In genomic region chr6:3036861-3037469, GRCh38 we compare ENCODE assay signal across 1 cellular context.
A peak's percentile ranks its signal among the peaks of the same experiment; 100 is the strongest.
TF ChIP-seq lines count a peak whose summit lies in the region.

No MANE protein-coding gene starts in this region.

TF ChIP-seq in HepG2, 621 proteins besides CTCF, POLR2A, EP300 and RAD21:
- TF ChIP-seq ZZZ3 (CRISPR knock-in tag; IDR thresholded peaks at IDR 0.05; ENCODE audit: borderline replicate concordance) (no peak), HCFC1 (IDR thresholded peaks at IDR 0.05; ENCODE audit: low read depth, low read length) (no peak), AKAP8 (CRISPR knock-in tag; IDR thresholded peaks at IDR 0.05) (no peak), ZNF280D (CRISPR knock-in tag; IDR thresholded peaks at IDR 0.05) (no peak), ZNF501 (CRISPR knock-in tag; IDR thresholded peaks at IDR 0.05) (0 out of 2 replicates have a peak, but pooled peaks have one; percentile 50), ZNF878 (CRISPR knock-in tag; IDR thresholded peaks at IDR 0.05) (no peak), ZNF510 (CRISPR knock-in tag; IDR thresholded peaks at IDR 0.05; ENCODE audit: low read depth) (no peak), EZH2 (conservative IDR thresholded peaks at IDR 0.05; ENCODE audit: low read depth, low read length) (0 out of 2 replicates have a peak, but pooled peaks have one; percentile 13), CBX5 (CRISPR knock-in tag; IDR thresholded peaks at IDR 0.05; ENCODE audit: borderline replicate concordance) (no peak), GPBP1L1 (CRISPR knock-in tag; IDR thresholded peaks at IDR 0.05) (no peak), ZNF124 (CRISPR knock-in tag; IDR thresholded peaks at IDR 0.05) (no peak), SALL1 (CRISPR knock-in tag; IDR thresholded peaks at IDR 0.05) (0 out of 2 replicates have a peak, but pooled peaks have one; percentile 20), HNF4A (CRISPR knock-in tag; IDR thresholded peaks at IDR 0.05) (peak; percentile 11; the same call in 1 of the 2 replicates), ZNF468 (CRISPR knock-in tag; IDR thresholded peaks at IDR 0.05) (0 out of 2 replicates have a peak, but pooled peaks have one; percentile 51), ZNF234 (CRISPR knock-in tag; conservative IDR thresholded peaks at IDR 0.05) (no peak), ZNF800 (CRISPR knock-in tag; IDR thresholded peaks at IDR 0.05) (peak; percentile 41; the same call in 1 of the 2 replicates), ZNF619 (CRISPR knock-in tag; IDR thresholded peaks at IDR 0.05) (no peak), ZNF605 (CRISPR knock-in tag; IDR thresholded peaks at IDR 0.05) (0 out of 2 replicates have a peak, but pooled peaks have one; percentile 23), YY1 (IDR thresholded peaks at IDR 0.05; ENCODE audit: insufficient read depth, insufficient replicate concordance, low read depth, low read length) (no peak), SMAD3 (CRISPR knock-in tag; IDR thresholded peaks at IDR 0.05) (no peak), SAP130 (CRISPR knock-in tag; IDR thresholded peaks at IDR 0.05; ENCODE audit: low read depth) (peak; percentile 32; the same call in 1 of the 2 replicates), MIER2 (CRISPR knock-in tag; IDR thresholded peaks at IDR 0.05) (0 out of 2 replicates have a peak, but pooled peaks have one; percentile 43), REST (IDR thresholded peaks at IDR 0.05; ENCODE audit: borderline replicate concordance in 1 of 2, low read depth in 1 of 2, low read length in 2 of 2) (peak in 1 of 2 experiments; percentile 79; a peak in 2 of 4 replicates), HMG20A (CRISPR knock-in tag; IDR thresholded peaks at IDR 0.05; ENCODE audit: borderline replicate concordance) (0 out of 2 replicates have a peak, but pooled peaks have one; percentile 15), AGO1 (IDR thresholded peaks at IDR 0.05; ENCODE audit: low read depth, low read length, poor library complexity, severe bottlenecking) (no peak), ZBTB3 (CRISPR knock-in tag; IDR thresholded peaks at IDR 0.05; ENCODE audit: borderline replicate concordance, low read depth) (no peak), ZFP36 (IDR thresholded peaks at IDR 0.05; ENCODE audit: borderline replicate concordance, low read depth, low read length, partially characterized antibody) (no peak), ZFX (CRISPR knock-in tag; IDR thresholded peaks at IDR 0.05; ENCODE audit: low read depth) (no peak), ZBTB10 (CRISPR knock-in tag; IDR thresholded peaks at IDR 0.05; ENCODE audit: borderline replicate concordance) (no peak), RBM39 (IDR thresholded peaks at IDR 0.05; ENCODE audit: low read depth, low read length, poor library complexity, severe bottlenecking) (no peak), ZNF598 (CRISPR knock-in tag; IDR thresholded peaks at IDR 0.05; ENCODE audit: borderline replicate concordance) (0 out of 2 replicates have a peak, but pooled peaks have one; percentile 37), CHD4 (IDR thresholded peaks at IDR 0.05; ENCODE audit: borderline replicate concordance, low read length) (no peak), MYC (CRISPR knock-in tag; IDR thresholded peaks at IDR 0.05; ENCODE audit: borderline replicate concordance) (0 out of 2 replicates have a peak, but pooled peaks have one; percentile 11)
